ENCODE assay signal across 10 cellular contexts in genomic region chr1:8495928-8496401, GRCh38.
DNase-seq lines count a peak whose midpoint lies in the region; ATAC-seq and TF ChIP-seq lines count a peak whose summit lies in the region.
"Had no signal": no experiment of that assay in that cellular context is flagged by ENCODE, and none has a peak within 500 bp of the region (broad histone marks: within the 10 kb centered on the region; RNA-seq: fewer than 3 reads in every experiment).

No MANE protein-coding gene starts in this region.

- H3K27ac ChIP-seq in PC-3 (ENCODE audit: low read length) (no peak overlapping the region), tibial artery (peak overlapping the region; percentile 41 to 67)

- ATAC-seq in PC-3: no peak
- ATAC-seq in HG03039 (IDR thresholded peaks at IDR 0.05; ENCODE audit: unreplicated experiment): no peak
- ATAC-seq in GM18873 (IDR thresholded peaks at IDR 0.05; ENCODE audit: low FRiP score, unreplicated experiment): no peak

- POLR2A ChIA-PET in PC-3 (lab: Charles Lee; ENCODE audit: unreplicated experiment): no interaction called here

- H3K4me1 Mint-ChIP-seq in activated T-cell treated with anti-CD3 and anti-CD28 coated beads, Interleukin-2, amount 50 U/mL, for 24 hours (ENCODE audit: low read depth): peaks cover 49% of the 10 kb centered on the region

- no peaks in the 10 kb centered on the region for H3K79me2 ChIP-seq in PC-3 (ENCODE audit: low read length)

- no TSS peak for BruUV-seq in PC-3 (replicated peaks; lab: Mats Ljungman, UMichigan)

- H3K36me3 ChIP-seq in PC-3 (ENCODE audit: low read depth, low read length): peaks cover 2% of the 10 kb centered on the region; the same call in 1 of the 2 replicates
- H3K36me3 ChIP-seq in tibial artery: peaks cover 0 to 27% (median 9%) of the 10 kb centered on the region in 3 donors

- H3K27me3 ChIP-seq in PC-3 (ENCODE audit: low read length) (no peaks in the 10 kb centered on the region), tibial artery (no peaks in the 10 kb centered on the region)

- H3K36me3 Mint-ChIP-seq in activated T-cell treated with anti-CD3 and anti-CD28 coated beads, Interleukin-2, amount 50 U/mL, for 24 hours (ENCODE audit: low read depth): peaks cover 66% of the 10 kb centered on the region

- intact Hi-C loops in PC-3 (cut with micrococcal nuclease) (no loop called here), tibial artery (cut with DNase I; ENCODE audit: low total_unique reads) (no loop called here)

- H3K9me3 Mint-ChIP-seq in activated T-cell treated with anti-CD3 and anti-CD28 coated beads, Interleukin-2, amount 50 U/mL, for 24 hours: peaks cover 5% of the 10 kb centered on the region

- no peak overlapping the region for H3K9ac ChIP-seq in PC-3 (ENCODE audit: low read length)

- H3F3A ChIP-seq in PC-3 (ENCODE audit: low read length, unreplicated experiment): no peaks in the 10 kb centered on the region

- H3K27ac Mint-ChIP-seq in activated T-cell treated with anti-CD3 and anti-CD28 coated beads, Interleukin-2, amount 50 U/mL, for 24 hours: peak overlapping the region; percentile 90

- H3K9me3 ChIP-seq in PC-3 (ENCODE audit: low read length): no peaks in the 10 kb centered on the region
- no peaks in the 10 kb centered on the region for H3K9me3 ChIP-seq in tibial artery

- CTCF ChIA-PET in PC-3 (lab: Charles Lee): no interaction called here

- peak; percentile 57 for DNase-seq in activated T-cell treated with anti-CD3 and anti-CD28 coated beads, Interleukin-2, amount 50 U/mL, for 24 hours
- no peak for DNase-seq in activated T-cell treated with anti-CD3 and anti-CD28 coated beads, Interleukin-2, amount 50 U/mL, for 1 hour
- DNase-seq in PC-3: peak; percentile 9
- DNase-seq in choroid plexus epithelial cell (ENCODE audit: low read depth): peak; percentile 28
- no peak for DNase-seq in tibial artery
- DNase-seq in amniotic stem cell (lab: John Stamatoyannopoulos, UW): no peak
- DNase-seq: T1000 had no signal

- no peaks in the 10 kb centered on the region for H4K20me1 ChIP-seq in PC-3 (ENCODE audit: low read length)

- H3K4me3 Mint-ChIP-seq in activated T-cell treated with anti-CD3 and anti-CD28 coated beads, Interleukin-2, amount 50 U/mL, for 24 hours: peak overlapping the region; percentile 27

- H3K4me3 ChIP-seq in PC-3 (ENCODE audit: low read length) (no peak overlapping the region), choroid plexus epithelial cell (ENCODE audit: low read depth, low read length) (no peak overlapping the region), tibial artery (no peak overlapping the region)
- H3K4me3 ChIP-seq: coronary artery had no signal

- H3K9me2 ChIP-seq in PC-3 (replicated peaks; ENCODE audit: low read length): no peaks in the 10 kb centered on the region

- TF ChIP-seq CTCF in PC-3 (conservative IDR thresholded peaks at IDR 0.05; ENCODE audit: low read depth, low read length) (no peak), choroid plexus epithelial cell (conservative IDR thresholded peaks at IDR 0.05; ENCODE audit: low read depth, low read length) (no peak), tibial artery (IDR thresholded peaks at IDR 0.05) (no peak)

- H3K4me1 ChIP-seq in PC-3 (ENCODE audit: insufficient read depth, low read length): peaks cover 12% of the 10 kb centered on the region
- H3K4me1 ChIP-seq in tibial artery: peaks cover 0 to 23% (median 16%) of the 10 kb centered on the region in 4 donors

- H3K27me3 Mint-ChIP-seq in activated T-cell treated with anti-CD3 and anti-CD28 coated beads, Interleukin-2, amount 50 U/mL, for 24 hours: no peaks in the 10 kb centered on the region

- H2AFZ ChIP-seq in PC-3 (ENCODE audit: low read length): no peak overlapping the region

- no peak overlapping the region for H3K4me2 ChIP-seq in PC-3 (ENCODE audit: low read length)

Comparison
In these comparisons a context has a peak if more than half of its experiments do, and no peak if none do; other contexts are left out.
1. DNase-seq: peak in activated T-cell treated with anti-CD3 and anti-CD28 coated beads, Interleukin-2, amount 50 U/mL, for 24 hours (single experiment), PC-3 (single experiment) and choroid plexus epithelial cell (single experiment); none in activated T-cell treated with anti-CD3 and anti-CD28 coated beads, Interleukin-2, amount 50 U/mL, for 1 hour (single experiment), tibial artery (0 of 2) and amniotic stem cell (single experiment).